In the genomic region with DNA sequence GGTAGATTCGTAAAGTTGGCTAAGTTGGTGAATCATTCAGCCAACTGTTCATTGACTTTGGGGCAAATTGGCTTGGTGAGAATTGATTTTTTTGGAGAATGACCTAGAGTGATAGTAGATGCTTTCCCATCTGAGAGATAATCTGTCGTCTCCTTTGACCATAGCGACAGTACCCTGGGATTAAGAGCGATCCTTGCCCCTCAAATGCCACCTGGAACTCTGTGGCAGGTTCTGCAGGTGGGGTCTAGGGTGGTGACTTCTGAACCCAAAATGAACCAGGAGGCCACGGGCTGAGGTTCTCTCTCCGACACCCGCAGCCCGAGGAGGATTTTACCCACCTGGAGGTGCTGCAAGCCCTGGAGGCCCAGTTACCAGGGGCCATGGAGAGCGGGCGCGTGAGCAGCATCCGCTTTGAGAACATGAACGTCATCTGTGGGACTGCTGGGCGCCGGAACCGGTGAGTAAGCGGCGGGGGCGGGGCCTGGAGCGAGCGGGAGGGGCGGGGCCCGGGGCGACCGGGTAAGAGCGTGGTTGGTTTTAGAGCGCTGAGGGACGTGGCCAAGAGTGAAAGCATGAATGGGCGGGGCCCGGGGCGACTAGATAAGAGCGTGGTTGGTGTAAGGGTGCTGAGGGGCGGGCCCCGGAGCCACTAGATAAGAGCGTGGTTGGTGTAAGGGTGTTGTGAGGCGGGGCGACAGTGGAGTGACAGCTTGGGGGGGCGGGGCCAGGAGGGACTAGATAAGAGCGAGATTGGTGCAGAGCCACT, we compare ENCODE assay signal across 8 cellular contexts. TPM values are rescaled to one million over a fixed set of nuclear protein-coding genes. Genes with fewer than 3 reads are reported as not detected.
DNase-seq lines count a peak whose midpoint lies in the region; ATAC-seq and TF ChIP-seq lines count a peak whose summit lies in the region.

No MANE protein-coding gene starts in this region.

- H3K4me1 Mint-ChIP-seq in activated CD4-positive, alpha-beta T cell treated with anti-CD3 and anti-CD28 coated beads for 36 hours = peaks cover 20% of the 10 kb centered on the region

- no peaks in the 10 kb centered on the region for H3K27me3 ChIP-seq in A673 (replicated peaks; ENCODE audit: insufficient read depth, low read depth, low read length, poor library complexity)

- peak overlapping the region; percentile 76 for H3K4me3 Mint-ChIP-seq in activated CD4-positive, alpha-beta T cell treated with anti-CD3 and anti-CD28 coated beads for 36 hours

- H3K36me3 Mint-ChIP-seq in activated CD4-positive, alpha-beta T cell treated with anti-CD3 and anti-CD28 coated beads for 36 hours (ENCODE audit: low read depth) = peaks cover 7% of the 10 kb centered on the region

- no peaks in the 10 kb centered on the region for H3K9me3 ChIP-seq in A673 (ENCODE audit: low read depth, low read length, poor library complexity, severe bottlenecking)

- TF ChIP-seq CTCF in A673 (conservative IDR thresholded peaks at IDR 0.05; ENCODE audit: low read depth, low read length) = no peak

- peak overlapping the region; percentile 93 for H3K27ac Mint-ChIP-seq in activated CD4-positive, alpha-beta T cell treated with anti-CD3 and anti-CD28 coated beads for 36 hours

- intact Hi-C loops in A673 (cut with micrococcal nuclease; ENCODE audit: unreplicated experiment) = no loop called here
- intact Hi-C loops in activated CD4-positive, alpha-beta T cell treated with anti-CD3 and anti-CD28 coated beads for 36 hours (cut with DNase I, micrococcal nuclease) = loop anchor here (1.0 to 5.0 kb wide), 13 partner anchors 19 to 633 kb away; a partner anchor contains a TSS

- no peaks in the 10 kb centered on the region for H3K36me3 ChIP-seq in A673 (ENCODE audit: insufficient read depth, low read length, poor library complexity, severe bottlenecking)

- peak overlapping the region; percentile 83 for H3K27ac ChIP-seq in A673 (ENCODE audit: low read depth, low read length, poor library complexity, severe bottlenecking)

- POLR2A ChIA-PET in A673 (lab: Charles Lee; ENCODE audit: low non-redundant PET) = interaction anchor here (0.6 kb wide), 2 partner anchors 69 to 1046 kb away, joined by 4 to 5 read pairs; no protein-coding TSS in a partner anchor
- POLR2A ChIA-PET in activated CD4-positive, alpha-beta T cell treated with anti-CD3 and anti-CD28 coated beads for 36 hours (lab: Charles Lee) = no interaction called here

- H3K4me1 ChIP-seq in A673 (ENCODE audit: insufficient read depth, low read length, poor library complexity, severe bottlenecking) = peaks cover 11% of the 10 kb centered on the region

- H3K9me3 Mint-ChIP-seq in activated CD4-positive, alpha-beta T cell treated with anti-CD3 and anti-CD28 coated beads for 36 hours (ENCODE audit: low read depth) = peaks cover 13% of the 10 kb centered on the region

- DNase-seq in A673 (ENCODE audit: low spot score) (peak; percentile 100), NCI-H2196 (lab: John Stamatoyannopoulos, UW; ENCODE audit: unreplicated experiment) (peak; percentile 99), cerebellar cortex (ENCODE audit: low spot score) (peak; percentile 100), islet precursor cell (peak; percentile 100)
- peak; percentile 98 for DNase-seq in activated CD4-positive, alpha-beta T cell treated with anti-CD3 and anti-CD28 coated beads for 36 hours
- peak; percentile 93 for DNase-seq in stimulated activated CD4-positive, alpha-beta T cell treated with anti-CD3 and anti-CD28 coated beads, Interleukin-15, amount 100 ng/mL, for 24 hours

- peaks cover 64% of the 10 kb centered on the region for H3K27me3 Mint-ChIP-seq in activated CD4-positive, alpha-beta T cell treated with anti-CD3 and anti-CD28 coated beads for 36 hours

- H3K4me3 ChIP-seq in A673 (ENCODE audit: low read depth, low read length, poor library complexity, severe bottlenecking) = peak overlapping the region; percentile 64

- ATAC-seq in GM19395 (IDR thresholded peaks at IDR 0.05; ENCODE audit: unreplicated experiment) (peak; percentile 63), HG03159 (IDR thresholded peaks at IDR 0.05; ENCODE audit: unreplicated experiment) (no peak)
- ATAC-seq in activated CD4-positive, alpha-beta T cell treated with anti-CD3 and anti-CD28 coated beads for 36 hours = peak; percentile 96

- no TSS peak for BruUV-seq in A673 (replicated peaks; lab: Mats Ljungman, UMichigan)

- CTCF ChIA-PET in A673 (lab: Charles Lee) = interaction anchor here (0.6 to 1.2 kb wide), 2 partner anchors 120 to 395 kb away, joined by 3 to 4 read pairs; no protein-coding TSS in a partner anchor
- CTCF ChIA-PET in activated CD4-positive, alpha-beta T cell treated with anti-CD3 and anti-CD28 coated beads for 36 hours (lab: Charles Lee) = interaction anchor here (0.6 to 1.2 kb wide), 2 partner anchors 50 to 58 kb away, joined by 3 read pairs; no protein-coding TSS in a partner anchor

RNA-seq across cellular contexts. Expression of a gene that starts 8.6 kb away (rescaled TPM):
- total RNA-seq in A673 (2021) = 6.2 and 10.5 TPM in 2 replicates
- 1 to 10 TPM; 1.3 to 1.7 TPM for total RNA-seq in activated CD4-positive, alpha-beta T cell treated with anti-CD3 and anti-CD28 coated beads for 36 hours

RNA-seq across cellular contexts. Expression of a gene that starts 18.2 kb away (rescaled TPM):
- 1.8 and 2.0 TPM in 2 replicates for total RNA-seq in A673 (2021)
- under 1 TPM; 0.11 to 0.16 TPM for total RNA-seq in activated CD4-positive, alpha-beta T cell treated with anti-CD3 and anti-CD28 coated beads for 36 hours
